23 cellular contexts compared by ENCODE assay signal in the genomic region with DNA sequence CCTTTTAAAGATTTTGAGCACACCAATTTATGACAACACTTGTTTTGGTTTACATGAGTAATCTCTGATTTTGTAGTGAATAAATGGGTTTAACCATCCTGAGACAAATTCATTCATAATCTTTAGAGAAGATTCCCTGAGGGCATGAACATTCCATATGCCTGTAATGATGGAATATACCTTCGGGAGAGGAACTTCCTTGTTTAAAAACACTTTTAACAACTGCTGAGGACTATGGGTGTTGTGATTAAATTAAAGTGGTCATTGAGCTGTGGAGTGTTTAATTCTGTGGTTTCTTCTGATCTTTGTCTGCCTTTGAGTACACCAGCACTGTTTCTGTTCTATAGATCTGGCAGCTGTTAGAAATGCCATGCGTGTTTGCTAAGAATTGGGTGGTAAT.
DNase-seq lines count a peak whose midpoint lies in the region; ATAC-seq and TF ChIP-seq lines count a peak whose summit lies in the region.
"Had no signal": no experiment of that assay in that cellular context is flagged by ENCODE, and none has a peak within 500 bp of the region (broad histone marks: within the 10 kb centered on the region; RNA-seq: fewer than 3 reads in every experiment).

No MANE protein-coding gene starts in this region.

- H3K27ac ChIP-seq in CD8-positive, alpha-beta T cell (ENCODE audit: low read depth, low read length) = no peak overlapping the region
- H3K27ac ChIP-seq in vagina = no peak overlapping the region
- H3K27ac ChIP-seq: A549, C4-2B, KMS-11, prostate gland, skin epidermis, upper lobe of right lung had no signal

- H3K27ac Mint-ChIP-seq in nephron = peak overlapping the region in 2 of 3 experiments; percentile 5 to 37
- H3K27ac Mint-ChIP-seq in CD8-positive, alpha-beta T cell = no peak overlapping the region
- H3K27ac Mint-ChIP-seq: activated B cell treated with CpG ODN at 0.5 μM for 24 hours; activated CD4-positive, alpha-beta memory T cell treated with anti-CD3 and anti-CD28 coated beads, Interleukin-2, amount 10 ng/mL, durations not matched to agents 7 days and 5 days; T-helper 17 cell had no signal

- H3K9me3 Mint-ChIP-seq in nephron = no peaks in the 10 kb centered on the region
- no peaks in the 10 kb centered on the region for H3K9me3 Mint-ChIP-seq in CD8-positive, alpha-beta T cell
- H3K9me3 Mint-ChIP-seq: activated B cell treated with CpG ODN at 0.5 μM for 24 hours; activated CD4-positive, alpha-beta memory T cell treated with anti-CD3 and anti-CD28 coated beads, Interleukin-2, amount 10 ng/mL, durations not matched to agents 7 days and 5 days had no signal

- H3K4me1 Mint-ChIP-seq in nephron = peaks cover 34% of the 10 kb centered on the region
- H3K4me1 Mint-ChIP-seq in CD8-positive, alpha-beta T cell (ENCODE audit: low read depth) = no peaks in the 10 kb centered on the region
- H3K4me1 Mint-ChIP-seq: activated CD4-positive, alpha-beta memory T cell treated with anti-CD3 and anti-CD28 coated beads, Interleukin-2, amount 10 ng/mL, durations not matched to agents 7 days and 5 days had no signal

- CTCF ChIA-PET in CD8-positive, alpha-beta T cell (lab: Charles Lee) = no interaction called here

- no peak overlapping the region for H3K4me3 ChIP-seq in CD8-positive, alpha-beta T cell (ENCODE audit: low read depth, low read length)
- no peak overlapping the region for H3K4me3 ChIP-seq in vagina
- H3K4me3 ChIP-seq: A549, prostate gland, skin epidermis, upper lobe of right lung had no signal

- no peak for ATAC-seq in CD8-positive, alpha-beta T cell
- ATAC-seq: A549, T-helper 17 cell, upper lobe of right lung had no signal

- H3K4me1 ChIP-seq in CD8-positive, alpha-beta T cell (ENCODE audit: insufficient read depth, low read length) = no peaks in the 10 kb centered on the region
- no peaks in the 10 kb centered on the region for H3K4me1 ChIP-seq in vagina
- H3K4me1 ChIP-seq: prostate gland had no signal

- no peaks in the 10 kb centered on the region for H3K36me3 Mint-ChIP-seq in nephron (ENCODE audit: low read depth)
- no peaks in the 10 kb centered on the region for H3K36me3 Mint-ChIP-seq in CD8-positive, alpha-beta T cell

- no peaks in the 10 kb centered on the region for H3K9me3 ChIP-seq in CD8-positive, alpha-beta T cell (ENCODE audit: low read length)
- no peaks in the 10 kb centered on the region for H3K9me3 ChIP-seq in vagina
- H3K9me3 ChIP-seq: A549, prostate gland, upper lobe of right lung had no signal

- POLR2A ChIA-PET in CD8-positive, alpha-beta T cell (lab: Charles Lee) = no interaction called here

- no peak for TF ChIP-seq POLR2A in vagina (IDR thresholded peaks at IDR 0.05)

- no peaks in the 10 kb centered on the region for H3K27me3 Mint-ChIP-seq in nephron (ENCODE audit: low read depth)
- H3K27me3 Mint-ChIP-seq in CD8-positive, alpha-beta T cell (ENCODE audit: low read depth) = peaks cover 3% of the 10 kb centered on the region
- H3K27me3 Mint-ChIP-seq: activated B cell treated with CpG ODN at 0.5 μM for 24 hours; activated CD4-positive, alpha-beta memory T cell treated with anti-CD3 and anti-CD28 coated beads, Interleukin-2, amount 10 ng/mL, durations not matched to agents 7 days and 5 days had no signal

- intact Hi-C loops in CD8-positive, alpha-beta T cell (cut with DNase I, micrococcal nuclease) = no loop called here
- intact Hi-C loops in vagina (cut with DNase I) = no loop called here

- H3K4me3 Mint-ChIP-seq in nephron = no peak overlapping the region
- H3K4me3 Mint-ChIP-seq in CD8-positive, alpha-beta T cell = no peak overlapping the region
- H3K4me3 Mint-ChIP-seq: activated B cell treated with CpG ODN at 0.5 μM for 24 hours; activated CD4-positive, alpha-beta memory T cell treated with anti-CD3 and anti-CD28 coated beads, Interleukin-2, amount 10 ng/mL, durations not matched to agents 7 days and 5 days; T-helper 17 cell had no signal

- H3K36me3 ChIP-seq in CD8-positive, alpha-beta T cell (ENCODE audit: insufficient read depth, low read length) = no peaks in the 10 kb centered on the region
- H3K36me3 ChIP-seq in vagina = no peaks in the 10 kb centered on the region
- H3K36me3 ChIP-seq: prostate gland, upper lobe of right lung had no signal

- peak; percentile 66 for DNase-seq in NCI-H510A treated with DMSO at 0.1 percent for 48 hours (lab: John Stamatoyannopoulos, UW)
- no peak for DNase-seq in NCI-H510A (lab: John Stamatoyannopoulos, UW)
- peak; percentile 77 for DNase-seq in NCI-H1436 (lab: John Stamatoyannopoulos, UW)
- DNase-seq in NCI-H69 (lab: John Stamatoyannopoulos, UW) = peak; percentile 52
- DNase-seq in CD8-positive, alpha-beta T cell = no peak
- no peak for DNase-seq in vagina (ENCODE audit: extremely low spot score in 2 of 2)
- DNase-seq in HCEC 1CT = no peak
- DNase-seq: activated B cell treated with CpG ODN at 0.5 μM for 24 hours; activated CD4-positive, alpha-beta memory T cell treated with anti-CD3 and anti-CD28 coated beads, Interleukin-2, amount 10 ng/mL, durations not matched to agents 7 days and 5 days; activated naive CD4-positive, alpha-beta T cell treated with Interleukin-2 at 50 U/mL for 16 hours; DMS 273 treated with DMSO at 0.1 percent for 48 hours; NCI-H526; OCI-M1; SIG-M5; stimulated activated CD4-positive, alpha-beta T cell treated with anti-CD3 and anti-CD28 coated beads, Interleukin-4, amount 100 ng/mL, for 24 hours; T-helper 17 cell; upper lobe of right lung had no signal

- no peaks in the 10 kb centered on the region for H3K27me3 ChIP-seq in CD8-positive, alpha-beta T cell (ENCODE audit: insufficient read depth, low read length)
- H3K27me3 ChIP-seq in vagina = no peaks in the 10 kb centered on the region
- H3K27me3 ChIP-seq: upper lobe of right lung had no signal

- TF ChIP-seq CTCF in nephron (IDR thresholded peaks at IDR 0.05; ENCODE audit: unreplicated experiment in 3 of 3) (no peak), vagina (IDR thresholded peaks at IDR 0.05) (no peak)
- TF ChIP-seq CTCF in CD8-positive, alpha-beta T cell (IDR thresholded peaks at IDR 0.05) = no peak

Comparison
In these comparisons a context has a peak if more than half of its experiments do, and no peak if none do; other contexts are left out.
1. DNase-seq: peak in NCI-H510A treated with DMSO at 0.1 percent for 48 hours (single experiment), NCI-H1436 (single experiment) and NCI-H69 (single experiment); none in NCI-H510A (single experiment), CD8-positive, alpha-beta T cell (0 of 7), vagina (0 of 2) and HCEC 1CT (single experiment).